Comparison of ENCODE assay signal across 10 cellular contexts in the genomic region with DNA sequence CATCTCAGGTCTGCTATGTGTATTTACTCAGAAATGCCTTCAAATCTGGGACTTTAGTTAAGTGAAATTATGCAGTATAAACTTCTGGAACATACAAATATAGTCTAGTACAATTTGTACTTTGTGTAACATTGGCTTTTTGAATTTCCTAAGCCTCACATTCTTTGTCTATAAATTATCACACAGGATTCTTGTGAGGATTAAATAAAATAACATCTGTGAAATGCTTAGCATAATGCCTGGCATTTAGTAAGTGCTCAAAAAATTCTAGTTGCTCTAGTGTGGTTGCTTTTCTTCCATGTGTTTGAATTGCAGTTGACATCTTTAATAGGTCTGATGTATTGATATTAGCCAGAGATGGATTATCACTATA. TPM values are rescaled to one million over a fixed set of nuclear protein-coding genes. Genes with fewer than 3 reads are reported as not detected.
A peak's percentile ranks its signal among the peaks of the same experiment; 100 is the strongest.
DNase-seq lines count a peak whose midpoint lies in the region; ATAC-seq and TF ChIP-seq lines count a peak whose summit lies in the region.
"Had no signal": no experiment of that assay in that cellular context is flagged by ENCODE, and none has a peak within 500 bp of the region (broad histone marks: within the 10 kb centered on the region; RNA-seq: fewer than 3 reads in every experiment).

No MANE protein-coding gene starts in this region.

- peaks cover 35% of the 10 kb centered on the region for H3K36me3 Mint-ChIP-seq in activated naive CD4-positive, alpha-beta T cell treated with anti-CD3 and anti-CD28 coated beads, Interleukin-2, amount 10 ng/mL, durations not matched to agents 7 days and 5 days
- peaks cover 30% of the 10 kb centered on the region for H3K36me3 Mint-ChIP-seq in activated naive CD4-positive, alpha-beta T cell treated with anti-CD3 and anti-CD28 coated beads for 36 hours (ENCODE audit: low read depth)

- DNase-seq in activated naive CD4-positive, alpha-beta T cell treated with anti-CD3 and anti-CD28 coated beads, Interleukin-2, amount 10 ng/mL, durations not matched to agents 7 days and 5 days, result no peak
- DNase-seq in activated naive CD4-positive, alpha-beta T cell treated with anti-CD3 and anti-CD28 coated beads for 36 hours, result no peak
- no peak for DNase-seq in osteoblast (ENCODE audit: insufficient read length, low spot score, missing footprints)
- no peak for DNase-seq in central memory CD4-positive, alpha-beta T cell
- DNase-seq: GDM1, lower lobe of right lung, posterior cingulate gyrus, SJCRH30 had no signal

- H3K4me2 ChIP-seq in osteoblast (ENCODE audit: insufficient read depth, low read length), result peak overlapping the region; percentile 96

- no peaks in the 10 kb centered on the region for H4K20me1 ChIP-seq in osteoblast (ENCODE audit: insufficient read depth, low read length)

- ATAC-seq in HG03520 (IDR thresholded peaks at IDR 0.05; ENCODE audit: unreplicated experiment), result no peak
- ATAC-seq: lower lobe of right lung had no signal

- CTCF ChIA-PET in activated naive CD4-positive, alpha-beta T cell treated with anti-CD3 and anti-CD28 coated beads, Interleukin-2, amount 10 ng/mL, durations not matched to agents 7 days and 5 days (lab: Charles Lee), result no interaction called here
- CTCF ChIA-PET in activated naive CD4-positive, alpha-beta T cell treated with anti-CD3 and anti-CD28 coated beads for 36 hours (lab: Charles Lee), result interaction anchor here (1.1 to 1.2 kb wide), 2 partner anchors 10 to 25 kb away, joined by 3 to 5 read pairs; a partner anchor contains a TSS

- H3K9me3 Mint-ChIP-seq in activated naive CD4-positive, alpha-beta T cell treated with anti-CD3 and anti-CD28 coated beads, Interleukin-2, amount 10 ng/mL, durations not matched to agents 7 days and 5 days, result no peaks in the 10 kb centered on the region
- H3K9me3 Mint-ChIP-seq in activated naive CD4-positive, alpha-beta T cell treated with anti-CD3 and anti-CD28 coated beads for 36 hours, result no peaks in the 10 kb centered on the region

- peak overlapping the region; percentile 94 for H3K27ac ChIP-seq in VCaP
- H3K27ac ChIP-seq in osteoblast (ENCODE audit: low read depth, low read length), result peak overlapping the region; percentile 81
- H3K27ac ChIP-seq: lower lobe of right lung, SJCRH30 had no signal

- H3K36me3 ChIP-seq in osteoblast (ENCODE audit: insufficient read depth, low read length), result no peaks in the 10 kb centered on the region
- H3K36me3 ChIP-seq: lower lobe of right lung had no signal

- H3K4me1 Mint-ChIP-seq in activated naive CD4-positive, alpha-beta T cell treated with anti-CD3 and anti-CD28 coated beads, Interleukin-2, amount 10 ng/mL, durations not matched to agents 7 days and 5 days, result peaks cover 46% of the 10 kb centered on the region
- peaks cover 9% of the 10 kb centered on the region for H3K4me1 Mint-ChIP-seq in activated naive CD4-positive, alpha-beta T cell treated with anti-CD3 and anti-CD28 coated beads for 36 hours (ENCODE audit: low read depth)

- no peak overlapping the region for H3K4me3 ChIP-seq in osteoblast (ENCODE audit: insufficient read depth, low read length)
- H3K4me3 ChIP-seq: lower lobe of right lung, SJCRH30 had no signal

- H3K27me3 ChIP-seq in osteoblast (ENCODE audit: insufficient read depth, low read length), result no peaks in the 10 kb centered on the region
- H3K27me3 ChIP-seq: SJCRH30 had no signal

- H3K27ac Mint-ChIP-seq in activated naive CD4-positive, alpha-beta T cell treated with anti-CD3 and anti-CD28 coated beads, Interleukin-2, amount 10 ng/mL, durations not matched to agents 7 days and 5 days, result peak overlapping the region; percentile 100
- H3K27ac Mint-ChIP-seq in activated naive CD4-positive, alpha-beta T cell treated with anti-CD3 and anti-CD28 coated beads for 36 hours, result no peak overlapping the region

- H3K9me3 ChIP-seq in osteoblast (ENCODE audit: low read depth, low read length), result no peaks in the 10 kb centered on the region
- H3K9me3 ChIP-seq: lower lobe of right lung, SJCRH30 had no signal

- intact Hi-C loops in activated naive CD4-positive, alpha-beta T cell treated with anti-CD3 and anti-CD28 coated beads for 36 hours (cut with micrococcal nuclease), result no loop called here

- peaks cover 37% of the 10 kb centered on the region for H3K4me1 ChIP-seq in osteoblast (ENCODE audit: insufficient read depth, low read length)
- H3K4me1 ChIP-seq: SJCRH30 had no signal

- peaks cover 6% of the 10 kb centered on the region for H3K27me3 Mint-ChIP-seq in activated naive CD4-positive, alpha-beta T cell treated with anti-CD3 and anti-CD28 coated beads, Interleukin-2, amount 10 ng/mL, durations not matched to agents 7 days and 5 days
- no peaks in the 10 kb centered on the region for H3K27me3 Mint-ChIP-seq in activated naive CD4-positive, alpha-beta T cell treated with anti-CD3 and anti-CD28 coated beads for 36 hours (ENCODE audit: low read depth)

- peak overlapping the region; percentile 93 for H3K4me3 Mint-ChIP-seq in activated naive CD4-positive, alpha-beta T cell treated with anti-CD3 and anti-CD28 coated beads, Interleukin-2, amount 10 ng/mL, durations not matched to agents 7 days and 5 days
- H3K4me3 Mint-ChIP-seq in activated naive CD4-positive, alpha-beta T cell treated with anti-CD3 and anti-CD28 coated beads for 36 hours, result no peak overlapping the region

- H3K79me2 ChIP-seq in osteoblast (ENCODE audit: insufficient read depth, low read length), result peaks cover 35% of the 10 kb centered on the region

- H2AFZ ChIP-seq in osteoblast (ENCODE audit: low read length), result peak overlapping the region; percentile 54

- TF ChIP-seq CTCF in VCaP (conservative IDR thresholded peaks at IDR 0.05) (no peak), osteoblast (IDR thresholded peaks at IDR 0.05; ENCODE audit: extremely low read depth, low read depth, low read length) (no peak)

RNA-seq across cellular contexts. Expression of a gene that starts 2.6 kb away (rescaled TPM):
- total RNA-seq in activated naive CD4-positive, alpha-beta T cell treated with anti-CD3 and anti-CD28 coated beads for 36 hours, result 10 to 100 TPM; 91.8 to 99.8 TPM
- 2.5 and 2.9 TPM in 2 replicates for total RNA-seq in osteoblast

RNA-seq across cellular contexts. Expression of a gene that starts 3.1 kb away (rescaled TPM):
- 10 to 100 TPM; 51.5 to 55.5 TPM for total RNA-seq in activated naive CD4-positive, alpha-beta T cell treated with anti-CD3 and anti-CD28 coated beads for 36 hours
- total RNA-seq in osteoblast, result 5.9 and 7.2 TPM in 2 replicates

RNA-seq across cellular contexts. Expression of a gene that starts 25.7 kb away (rescaled TPM):
- 100 to 1,000 TPM; 213 to 227 TPM for total RNA-seq in activated naive CD4-positive, alpha-beta T cell treated with anti-CD3 and anti-CD28 coated beads for 36 hours
- total RNA-seq in osteoblast, result 455 and 469 TPM in 2 replicates

RNA-seq across cellular contexts. Expression of a gene that starts 42.4 kb away (rescaled TPM):
- total RNA-seq in activated naive CD4-positive, alpha-beta T cell treated with anti-CD3 and anti-CD28 coated beads for 36 hours, result 10 to 100 TPM; 87.6 to 88.7 TPM
- 46.7 and 52.2 TPM in 2 replicates for total RNA-seq in osteoblast

Comparison
In these comparisons a context has a peak if more than half of its experiments do, and no peak if none do; other contexts are left out.
1. RNA of a gene that starts 2.6 kb away (total RNA-seq): 91.8 to 99.8 TPM in activated naive CD4-positive, alpha-beta T cell treated with anti-CD3 and anti-CD28 coated beads for 36 hours; 2.5 to 2.9 TPM in osteoblast; every median in the first group is over 10 times any median in the second.